In the genomic region with DNA sequence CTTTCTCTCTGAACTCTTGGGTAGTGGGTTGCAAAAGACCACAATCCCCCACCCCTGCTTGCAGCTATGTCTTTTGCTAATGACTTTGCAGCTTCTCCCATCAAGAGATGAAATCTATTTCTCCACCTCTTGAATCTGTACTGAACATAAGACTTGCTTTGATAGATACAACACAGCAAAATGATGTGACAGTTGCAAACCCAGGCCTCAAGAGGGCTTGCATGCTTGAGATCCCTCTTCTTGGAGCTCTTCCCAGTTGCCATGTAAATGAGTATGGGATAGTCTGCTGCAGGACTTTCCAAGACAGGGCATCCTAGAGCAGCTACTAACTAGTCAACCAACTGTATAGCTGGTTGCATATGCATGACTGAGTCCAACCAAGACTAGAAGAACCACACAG, we compare ENCODE assay signal across 1 cellular context.
TF ChIP-seq lines count a peak whose summit lies in the region.

No MANE protein-coding gene starts in this region.

TF ChIP-seq in GM23338, 12 proteins besides CTCF, POLR2A, EP300 and RAD21 (continued from another document):
- TF ChIP-seq, protein P1, sequence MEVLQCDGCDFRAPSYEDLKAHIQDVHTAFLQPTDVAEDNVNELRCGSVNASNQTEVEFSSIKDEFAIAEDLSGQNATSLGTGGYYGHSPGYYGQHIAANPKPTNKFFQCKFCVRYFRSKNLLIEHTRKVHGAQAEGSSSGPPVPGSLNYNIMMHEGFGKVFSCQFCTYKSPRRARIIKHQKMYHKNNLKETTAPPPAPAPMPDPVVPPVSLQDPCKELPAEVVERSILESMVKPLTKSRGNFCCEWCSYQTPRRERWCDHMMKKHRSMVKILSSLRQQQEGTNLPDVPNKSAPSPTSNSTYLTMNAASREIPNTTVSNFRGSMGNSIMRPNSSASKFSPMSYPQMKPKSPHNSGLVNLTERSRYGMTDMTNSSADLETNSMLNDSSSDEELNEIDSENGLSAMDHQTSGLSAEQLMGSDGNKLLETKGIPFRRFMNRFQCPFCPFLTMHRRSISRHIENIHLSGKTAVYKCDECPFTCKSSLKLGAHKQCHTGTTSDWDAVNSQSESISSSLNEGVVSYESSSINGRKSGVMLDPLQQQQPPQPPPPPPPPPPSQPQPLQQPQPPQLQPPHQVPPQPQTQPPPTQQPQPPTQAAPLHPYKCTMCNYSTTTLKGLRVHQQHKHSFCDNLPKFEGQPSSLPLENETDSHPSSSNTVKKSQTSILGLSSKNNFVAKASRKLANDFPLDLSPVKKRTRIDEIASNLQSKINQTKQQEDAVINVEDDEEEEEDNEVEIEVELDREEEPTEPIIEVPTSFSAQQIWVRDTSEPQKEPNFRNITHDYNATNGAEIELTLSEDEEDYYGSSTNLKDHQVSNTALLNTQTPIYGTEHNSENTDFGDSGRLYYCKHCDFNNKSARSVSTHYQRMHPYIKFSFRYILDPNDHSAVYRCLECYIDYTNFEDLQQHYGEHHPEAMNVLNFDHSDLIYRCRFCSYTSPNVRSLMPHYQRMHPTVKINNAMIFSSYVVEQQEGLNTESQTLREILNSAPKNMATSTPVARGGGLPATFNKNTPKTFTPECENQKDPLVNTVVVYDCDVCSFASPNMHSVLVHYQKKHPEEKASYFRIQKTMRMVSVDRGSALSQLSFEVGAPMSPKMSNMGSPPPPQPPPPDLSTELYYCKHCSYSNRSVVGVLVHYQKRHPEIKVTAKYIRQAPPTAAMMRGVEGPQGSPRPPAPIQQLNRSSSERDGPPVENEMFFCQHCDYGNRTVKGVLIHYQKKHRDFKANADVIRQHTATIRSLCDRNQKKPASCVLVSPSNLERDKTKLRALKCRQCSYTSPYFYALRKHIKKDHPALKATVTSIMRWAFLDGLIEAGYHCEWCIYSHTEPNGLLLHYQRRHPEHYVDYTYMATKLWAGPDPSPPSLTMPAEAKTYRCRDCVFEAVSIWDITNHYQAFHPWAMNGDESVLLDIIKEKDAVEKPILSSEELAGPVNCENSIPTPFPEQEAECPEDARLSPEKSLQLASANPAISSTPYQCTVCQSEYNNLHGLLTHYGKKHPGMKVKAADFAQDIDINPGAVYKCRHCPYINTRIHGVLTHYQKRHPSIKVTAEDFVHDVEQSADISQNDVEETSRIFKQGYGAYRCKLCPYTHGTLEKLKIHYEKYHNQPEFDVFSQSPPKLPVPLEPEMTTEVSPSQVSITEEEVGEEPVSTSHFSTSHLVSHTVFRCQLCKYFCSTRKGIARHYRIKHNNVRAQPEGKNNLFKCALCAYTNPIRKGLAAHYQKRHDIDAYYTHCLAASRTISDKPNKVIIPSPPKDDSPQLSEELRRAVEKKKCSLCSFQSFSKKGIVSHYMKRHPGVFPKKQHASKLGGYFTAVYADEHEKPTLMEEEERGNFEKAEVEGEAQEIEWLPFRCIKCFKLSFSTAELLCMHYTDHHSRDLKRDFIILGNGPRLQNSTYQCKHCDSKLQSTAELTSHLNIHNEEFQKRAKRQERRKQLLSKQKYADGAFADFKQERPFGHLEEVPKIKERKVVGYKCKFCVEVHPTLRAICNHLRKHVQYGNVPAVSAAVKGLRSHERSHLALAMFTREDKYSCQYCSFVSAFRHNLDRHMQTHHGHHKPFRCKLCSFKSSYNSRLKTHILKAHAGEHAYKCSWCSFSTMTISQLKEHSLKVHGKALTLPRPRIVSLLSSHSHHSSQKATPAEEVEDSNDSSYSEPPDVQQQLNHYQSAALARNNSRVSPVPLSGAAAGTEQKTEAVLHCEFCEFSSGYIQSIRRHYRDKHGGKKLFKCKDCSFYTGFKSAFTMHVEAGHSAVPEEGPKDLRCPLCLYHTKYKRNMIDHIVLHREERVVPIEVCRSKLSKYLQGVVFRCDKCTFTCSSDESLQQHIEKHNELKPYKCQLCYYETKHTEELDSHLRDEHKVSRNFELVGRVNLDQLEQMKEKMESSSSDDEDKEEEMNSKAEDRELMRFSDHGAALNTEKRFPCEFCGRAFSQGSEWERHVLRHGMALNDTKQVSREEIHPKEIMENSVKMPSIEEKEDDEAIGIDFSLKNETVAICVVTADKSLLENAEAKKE (CRISPR knock-in tag; IDR thresholded peaks at IDR 0.05), result no peak
- no peak for TF ChIP-seq NANOG (IDR thresholded peaks at IDR 0.05; ENCODE audit: borderline replicate concordance)
- no peak for TF ChIP-seq JUNB (IDR thresholded peaks at IDR 0.05; ENCODE audit: unreplicated experiment)
- TF ChIP-seq EZH2phosphoT487 (IDR thresholded peaks at IDR 0.05; ENCODE audit: unreplicated experiment), result no peak
- TF ChIP-seq, protein P2, sequence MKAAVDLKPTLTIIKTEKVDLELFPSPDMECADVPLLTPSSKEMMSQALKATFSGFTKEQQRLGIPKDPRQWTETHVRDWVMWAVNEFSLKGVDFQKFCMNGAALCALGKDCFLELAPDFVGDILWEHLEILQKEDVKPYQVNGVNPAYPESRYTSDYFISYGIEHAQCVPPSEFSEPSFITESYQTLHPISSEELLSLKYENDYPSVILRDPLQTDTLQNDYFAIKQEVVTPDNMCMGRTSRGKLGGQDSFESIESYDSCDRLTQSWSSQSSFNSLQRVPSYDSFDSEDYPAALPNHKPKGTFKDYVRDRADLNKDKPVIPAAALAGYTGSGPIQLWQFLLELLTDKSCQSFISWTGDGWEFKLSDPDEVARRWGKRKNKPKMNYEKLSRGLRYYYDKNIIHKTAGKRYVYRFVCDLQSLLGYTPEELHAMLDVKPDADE (IDR thresholded peaks at IDR 0.05), result no peak
